29 cellular contexts compared by ENCODE assay signal in genomic region chr18:32138332-32138731, GRCh38. TPM values are rescaled to one million over a fixed set of nuclear protein-coding genes. Genes with fewer than 3 reads are reported as not detected.
DNase-seq lines count a peak whose midpoint lies in the region; ATAC-seq, FAIRE-seq and TF ChIP-seq lines count a peak whose summit lies in the region.
"Had no signal": no experiment of that assay in that cellular context is flagged by ENCODE, and none has a peak within 500 bp of the region (broad histone marks: within the 10 kb centered on the region; RNA-seq: fewer than 3 reads in every experiment).

No MANE protein-coding gene starts in this region.

- no peak for DNase-seq in CD4-positive, CD25-positive, alpha-beta regulatory T cell
- no peak for DNase-seq in CD4-positive, alpha-beta T cell
- DNase-seq in T-helper 2 cell treated with Interferon-gamma antibody and Interleukin-4, amounts not matched to agents 5 μg/mL and 100 μg/mL, for 36 hours (ENCODE audit: low spot score) = no peak
- DNase-seq in astrocyte (ENCODE audit: low read depth) (peak; percentile 1), NOMO-1 treated with dmso at 0.1 percent for 144 hours (lab: John Stamatoyannopoulos, UW; ENCODE audit: unreplicated experiment) (no peak)
- DNase-seq: aorta; CD4-positive, alpha-beta memory T cell; central memory CD4-positive, alpha-beta T cell; DMS79; heart left ventricle; HFFc6; mesendoderm; NCI-H1105 treated with DMSO at 0.1 percent for 48 hours; NCI-H2081 treated with DMSO at 0.1 percent for 48 hours; NK-92 treated with Interleukin-12 subunit alpha and Interleukin-12 subunit beta, amount 100 ng/mL, for 24 hours; ovary; spleen; stimulated activated CD4-positive, alpha-beta T cell treated with anti-CD3 and anti-CD28 coated beads, Interleukin-4, amount 100 ng/mL, for 1 hour; stimulated activated naive CD4-positive, alpha-beta T cell treated with Interleukin-2 at 50 U/mL for 16 hours; tibial artery had no signal

- TF ChIP-seq CTCF in CD4-positive, alpha-beta T cell (IDR thresholded peaks at IDR 0.05) = no peak
- no peak for TF ChIP-seq CTCF in astrocyte (IDR thresholded peaks at IDR 0.05; ENCODE audit: insufficient read depth, low read depth, low read length)

- no peak overlapping the region for H3K4me3 Mint-ChIP-seq in CD4-positive, CD25-positive, alpha-beta regulatory T cell
- no peak overlapping the region for H3K4me3 Mint-ChIP-seq in CD4-positive, alpha-beta T cell
- no peak overlapping the region for H3K4me3 Mint-ChIP-seq in T-helper 2 cell treated with Interferon-gamma antibody and Interleukin-4, amounts not matched to agents 5 μg/mL and 100 μg/mL, for 36 hours
- no peak overlapping the region for H3K4me3 Mint-ChIP-seq in astrocyte (ENCODE audit: unreplicated experiment)
- H3K4me3 Mint-ChIP-seq: CD4-positive, alpha-beta memory T cell; HFFc6; WTC11 had no signal

- H2AFZ ChIP-seq in astrocyte (ENCODE audit: low read depth, low read length) = no peak overlapping the region

- peaks cover 7 to 21% (median 12%) of the 10 kb centered on the region in 4 donors for H3K4me1 Mint-ChIP-seq in CD4-positive, CD25-positive, alpha-beta regulatory T cell
- peaks cover 18% of the 10 kb centered on the region for H3K4me1 Mint-ChIP-seq in CD4-positive, alpha-beta T cell (ENCODE audit: low read depth)
- peaks cover 6% of the 10 kb centered on the region for H3K4me1 Mint-ChIP-seq in T-helper 2 cell treated with Interferon-gamma antibody and Interleukin-4, amounts not matched to agents 5 μg/mL and 100 μg/mL, for 36 hours (ENCODE audit: low read depth)
- H3K4me1 Mint-ChIP-seq in astrocyte (ENCODE audit: low read depth, unreplicated experiment) = no peaks in the 10 kb centered on the region
- H3K4me1 Mint-ChIP-seq: WTC11 had no signal

- no peak overlapping the region for H3K27ac ChIP-seq in CD4-positive, CD25-positive, alpha-beta regulatory T cell (ENCODE audit: insufficient read depth, low read length, poor library complexity, severe bottlenecking)
- H3K27ac ChIP-seq in CD4-positive, alpha-beta T cell (ENCODE audit: low read depth, low read length) = no peak overlapping the region
- H3K27ac ChIP-seq in astrocyte (ENCODE audit: low read depth, low read length) = no peak overlapping the region
- H3K27ac ChIP-seq: heart left ventricle, ovary, SJSA1, spleen, tibial artery had no signal

- intact Hi-C loops in CD4-positive, alpha-beta T cell (cut with DNase I, micrococcal nuclease) = no loop called here

- H3K79me2 ChIP-seq in astrocyte (ENCODE audit: insufficient read depth, low read length) = no peaks in the 10 kb centered on the region

- no peak for FAIRE-seq in astrocyte (lab: Jason Lieb, UNC)
- FAIRE-seq: GM12891, GM19239, RCC 7860 had no signal

- CTCF ChIA-PET in CD4-positive, alpha-beta T cell (lab: Charles Lee) = no interaction called here

- H3K36me3 ChIP-seq in CD4-positive, CD25-positive, alpha-beta regulatory T cell (ENCODE audit: control insufficient read depth, insufficient read depth, low read length) = no peaks in the 10 kb centered on the region
- no peaks in the 10 kb centered on the region for H3K36me3 ChIP-seq in astrocyte (ENCODE audit: insufficient read depth, low read length)
- H3K36me3 ChIP-seq: heart left ventricle, ovary, SJSA1 had no signal

- POLR2A ChIA-PET in CD4-positive, alpha-beta T cell (lab: Charles Lee) = no interaction called here

- H3K27me3 ChIP-seq in CD4-positive, CD25-positive, alpha-beta regulatory T cell (ENCODE audit: control insufficient read depth, insufficient read depth, low read length) = no peaks in the 10 kb centered on the region
- no peaks in the 10 kb centered on the region for H3K27me3 ChIP-seq in CD4-positive, alpha-beta T cell (ENCODE audit: control insufficient read depth, insufficient read depth, low read length)
- H3K27me3 ChIP-seq in astrocyte (ENCODE audit: insufficient read depth, low read length) = no peaks in the 10 kb centered on the region
- H3K27me3 ChIP-seq: heart left ventricle, ovary, SJSA1, spleen, tibial artery had no signal

- peaks cover 4% of the 10 kb centered on the region for H3K36me3 Mint-ChIP-seq in CD4-positive, CD25-positive, alpha-beta regulatory T cell
- peaks cover 20% of the 10 kb centered on the region for H3K36me3 Mint-ChIP-seq in CD4-positive, alpha-beta T cell (ENCODE audit: low read depth)
- peaks cover 3% of the 10 kb centered on the region for H3K36me3 Mint-ChIP-seq in T-helper 2 cell treated with Interferon-gamma antibody and Interleukin-4, amounts not matched to agents 5 μg/mL and 100 μg/mL, for 36 hours (ENCODE audit: low read depth)
- H3K36me3 Mint-ChIP-seq in astrocyte (ENCODE audit: low read depth, unreplicated experiment) = no peaks in the 10 kb centered on the region

- ATAC-seq in CD4-positive, CD25-positive, alpha-beta regulatory T cell (ENCODE audit: low read depth in 2 of 2) = no peak
- peak; percentile 68 for ATAC-seq in CD4-positive, alpha-beta T cell (ENCODE audit: poor library complexity)
- ATAC-seq in HG03439 (IDR thresholded peaks at IDR 0.05; ENCODE audit: unreplicated experiment) (no peak), HG02571 (IDR thresholded peaks at IDR 0.05; ENCODE audit: unreplicated experiment) (no peak)
- ATAC-seq: heart left ventricle, left lobe of liver, WTC11 had no signal

- H3K4me2 ChIP-seq in astrocyte (ENCODE audit: low read length) = no peak overlapping the region

- H3K9me3 Mint-ChIP-seq in CD4-positive, CD25-positive, alpha-beta regulatory T cell = peaks cover 0 to 3% (median 0%) of the 10 kb centered on the region in 7 donors
- no peaks in the 10 kb centered on the region for H3K9me3 Mint-ChIP-seq in CD4-positive, alpha-beta T cell
- H3K9me3 Mint-ChIP-seq in T-helper 2 cell treated with Interferon-gamma antibody and Interleukin-4, amounts not matched to agents 5 μg/mL and 100 μg/mL, for 36 hours = no peaks in the 10 kb centered on the region
- no peaks in the 10 kb centered on the region for H3K9me3 Mint-ChIP-seq in astrocyte (ENCODE audit: unreplicated experiment)
- H3K9me3 Mint-ChIP-seq: HFFc6 had no signal

- peak overlapping the region in 2 of 3 donors; percentile 5 to 26 for H3K27ac Mint-ChIP-seq in CD4-positive, CD25-positive, alpha-beta regulatory T cell
- H3K27ac Mint-ChIP-seq in CD4-positive, alpha-beta T cell = peak overlapping the region; percentile 20
- H3K27ac Mint-ChIP-seq in T-helper 2 cell treated with Interferon-gamma antibody and Interleukin-4, amounts not matched to agents 5 μg/mL and 100 μg/mL, for 36 hours = peak overlapping the region; percentile 73
- H3K27ac Mint-ChIP-seq in astrocyte (ENCODE audit: unreplicated experiment) = peak overlapping the region; percentile 67
- H3K27ac Mint-ChIP-seq: HFFc6, WTC11 had no signal

- H3K9ac ChIP-seq in astrocyte (ENCODE audit: low read length) = no peak overlapping the region

- no peaks in the 10 kb centered on the region for H3K9me3 ChIP-seq in CD4-positive, CD25-positive, alpha-beta regulatory T cell (ENCODE audit: control insufficient read depth in 2 of 2, low read length in 2 of 2)
- no peaks in the 10 kb centered on the region for H3K9me3 ChIP-seq in CD4-positive, alpha-beta T cell (ENCODE audit: control insufficient read depth, low read length)
- H3K9me3 ChIP-seq in astrocyte (ENCODE audit: insufficient read depth, low read depth, low read length) = no peaks in the 10 kb centered on the region
- H3K9me3 ChIP-seq: heart left ventricle, ovary, SJSA1, spleen, tibial artery had no signal

- H4K20me1 ChIP-seq in astrocyte (ENCODE audit: insufficient read depth, low read length) = no peaks in the 10 kb centered on the region

- H3K4me1 ChIP-seq in CD4-positive, CD25-positive, alpha-beta regulatory T cell (ENCODE audit: control insufficient read depth, insufficient read depth, low read length, poor library complexity, severe bottlenecking) = no peaks in the 10 kb centered on the region
- H3K4me1 ChIP-seq in astrocyte (ENCODE audit: insufficient read depth, low read length) = no peaks in the 10 kb centered on the region
- H3K4me1 ChIP-seq: heart left ventricle, SJSA1, spleen, tibial artery had no signal

- no peaks in the 10 kb centered on the region for H3K27me3 Mint-ChIP-seq in CD4-positive, CD25-positive, alpha-beta regulatory T cell
- no peaks in the 10 kb centered on the region for H3K27me3 Mint-ChIP-seq in CD4-positive, alpha-beta T cell
- H3K27me3 Mint-ChIP-seq in T-helper 2 cell treated with Interferon-gamma antibody and Interleukin-4, amounts not matched to agents 5 μg/mL and 100 μg/mL, for 36 hours (ENCODE audit: low read depth) = no peaks in the 10 kb centered on the region
- H3K27me3 Mint-ChIP-seq in astrocyte (ENCODE audit: low read depth, unreplicated experiment) = no peaks in the 10 kb centered on the region
- H3K27me3 Mint-ChIP-seq: CD4-positive, alpha-beta memory T cell had no signal

- no peak overlapping the region for H3K4me3 ChIP-seq in CD4-positive, CD25-positive, alpha-beta regulatory T cell (ENCODE audit: low read depth, low read length)
- H3K4me3 ChIP-seq in astrocyte (ENCODE audit: insufficient read depth, low read depth, low read length) = no peak overlapping the region
- H3K4me3 ChIP-seq: heart left ventricle, ovary, SJSA1, spleen, tibial artery had no signal

RNA-seq across cellular contexts. Expression of gene RNF138, which starts 46.7 kb away (rescaled TPM):
- total RNA-seq in CD4-positive, CD25-positive, alpha-beta regulatory T cell = 94.8 TPM
- 10 to 100 TPM; 62.1 to 92.9 (median 86.2) TPM for polyA plus RNA-seq in CD4-positive, CD25-positive, alpha-beta regulatory T cell
- 100 to 1,000 TPM; 177 to 184 TPM for total RNA-seq in CD4-positive, alpha-beta T cell
- total RNA-seq in astrocyte = 15.4 and 16.3 TPM in 2 replicates

RNA-seq across cellular contexts. Expression of gene MEP1B, which starts 51.5 kb away (rescaled TPM):
- total RNA-seq in CD4-positive, CD25-positive, alpha-beta regulatory T cell = 0.42 TPM
- not detected for polyA plus RNA-seq in CD4-positive, CD25-positive, alpha-beta regulatory T cell
- total RNA-seq in CD4-positive, alpha-beta T cell = not detected
- total RNA-seq in astrocyte = not detected in 2 replicates
- total RNA-seq: aorta; CD4-positive, alpha-beta memory T cell; dermis microvascular lymphatic vessel endothelial cell; HFFc6; SJSA1; WTC11 had no signal
- polyA plus RNA-seq: CD4-positive, alpha-beta memory T cell; heart left ventricle; spleen had no signal

Comparison
In these comparisons a context has a peak if more than half of its experiments do, and no peak if none do; other contexts are left out.
1. H3K27ac Mint-ChIP-seq: peak in every context shown above with its lines; median percentile 73 in T-helper 2 cell treated with Interferon-gamma antibody and Interleukin-4, amounts not matched to agents 5 μg/mL and 100 μg/mL, for 36 hours; 67 in astrocyte; 20 in CD4-positive, alpha-beta T cell; 16 in CD4-positive, CD25-positive, alpha-beta regulatory T cell.